ENCODE assay signal across 15 cellular contexts in the genomic region with DNA sequence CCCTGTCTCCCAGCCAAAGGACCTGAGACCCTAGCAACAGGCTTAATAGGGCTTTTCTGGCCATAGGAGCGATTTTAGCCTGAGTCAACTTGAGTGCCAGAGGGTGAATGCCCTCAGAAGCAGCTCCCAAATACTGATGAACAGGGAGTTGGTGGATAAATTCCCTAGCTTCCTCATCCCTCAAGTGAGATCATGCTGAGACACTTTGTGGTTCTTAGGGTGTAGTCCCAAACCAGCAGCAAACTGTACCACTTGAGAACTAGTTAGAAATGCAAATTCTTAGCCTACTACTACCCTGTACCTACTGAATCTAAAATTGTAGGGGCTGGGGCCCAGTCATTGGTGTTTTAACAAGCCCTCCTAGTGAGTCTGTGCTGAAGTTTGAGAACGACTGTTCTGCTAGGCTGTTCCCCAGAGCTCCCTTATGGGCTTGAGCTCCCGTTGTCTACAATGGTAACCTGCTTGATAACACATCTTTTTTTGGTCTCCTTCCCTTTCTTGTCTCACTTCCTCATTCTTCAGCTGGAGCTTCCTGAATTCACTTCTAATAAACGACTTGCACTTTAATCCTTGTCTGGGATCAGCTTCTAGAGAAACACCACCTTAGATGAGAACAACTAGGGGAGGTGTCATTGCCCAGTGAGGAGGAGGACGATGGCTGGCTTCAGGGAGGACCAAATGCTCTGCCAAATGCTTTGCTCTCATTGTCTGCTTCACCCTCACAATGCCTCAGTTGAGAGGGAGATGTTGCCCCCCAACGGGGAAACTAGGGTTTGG. TPM values are rescaled to one million over a fixed set of nuclear protein-coding genes. Genes with fewer than 3 reads are reported as not detected.
DNase-seq lines count a peak whose midpoint lies in the region; ATAC-seq and TF ChIP-seq lines count a peak whose summit lies in the region.
"Had no signal": no experiment of that assay in that cellular context is flagged by ENCODE, and none has a peak within 500 bp of the region (broad histone marks: within the 10 kb centered on the region; RNA-seq: fewer than 3 reads in every experiment).

No MANE protein-coding gene starts in this region.

- POLR2A ChIA-PET in activated B cell treated with CpG ODN at 0.5 μM for 24 hours (lab: Charles Lee), result interaction anchor here (0.6 to 3.5 kb wide), 10 partner anchors 9 to 1234 kb away, joined by 3 to 34 read pairs (median 5); a partner anchor contains a TSS

- H3K23ac ChIP-seq in H9 (ENCODE audit: insufficient read length, low read depth, low read length), result no peak overlapping the region

- H2BK5ac ChIP-seq in H9 (ENCODE audit: insufficient read length, low read length), result no peak overlapping the region

- no peak overlapping the region for H3K14ac ChIP-seq in H9 (ENCODE audit: insufficient read depth, low read length)

- intact Hi-C loops in activated B cell treated with CpG ODN at 0.5 μM for 24 hours (cut with micrococcal nuclease), result loop anchor here (5.0 to 10.0 kb wide), 2 partner anchors 316 to 509 kb away; no protein-coding TSS in a partner anchor
- intact Hi-C loops in sigmoid colon (cut with DNase I), result loop anchor here (5.0 to 10.0 kb wide), 3 partner anchors 334 to 666 kb away; no protein-coding TSS in a partner anchor

- no peak for TF ChIP-seq CTCF in activated B cell treated with CpG ODN at 0.5 μM for 24 hours (IDR thresholded peaks at IDR 0.05)
- TF ChIP-seq CTCF in sigmoid colon (IDR thresholded peaks at IDR 0.05), result no peak
- no peak for TF ChIP-seq CTCF in H9 (conservative IDR thresholded peaks at IDR 0.05)

- no peak overlapping the region for H2BK120ac ChIP-seq in H9 (ENCODE audit: low read depth, low read length, poor library complexity, severe bottlenecking)

- H3K27ac ChIP-seq in sigmoid colon (peak overlapping the region in 3 of 4 donors; percentile 82 to 88 (median 87)), H9 (ENCODE audit: insufficient read length, low read depth, low read length) (no peak overlapping the region)

- peak; percentile 73 for DNase-seq in CD1c-positive myeloid dendritic cell (ENCODE audit: extremely low spot score)
- DNase-seq in MV-4-11 (lab: John Stamatoyannopoulos, UW), result peak; percentile 90
- DNase-seq in activated B cell treated with CpG ODN at 0.5 μM for 24 hours, result no peak
- DNase-seq in sigmoid colon, result no peak
- DNase-seq in H9, result no peak
- no peak for DNase-seq in GM19240 (ENCODE audit: insufficient read length, low spot score)
- DNase-seq: activated CD8-positive, alpha-beta memory T cell treated with anti-CD3 and anti-CD28 coated beads, Interleukin-2, amount 50 U/mL, for 48 hours; CD4-positive, alpha-beta memory T cell; effector memory CD4-positive, alpha-beta T cell; left ventricle myocardium superior; NCI-H1092; NCI-H748 treated with DMSO at 0.1 percent for 48 hours; stimulated activated CD4-positive, alpha-beta T cell treated with anti-CD3 and anti-CD28 coated beads, Interleukin-4, amount 100 ng/mL, for 24 hours had no signal

- H3K4me3 ChIP-seq in sigmoid colon, result no peak overlapping the region

- H2BK12ac ChIP-seq in H9 (ENCODE audit: insufficient read length, low read depth, low read length), result no peak overlapping the region

- H2BK20ac ChIP-seq in H9 (ENCODE audit: low read depth, low read length, poor library complexity, severe bottlenecking), result no peak overlapping the region

- H4K8ac ChIP-seq in H9 (replicated peaks; ENCODE audit: insufficient read length, low read depth, low read length), result no peak overlapping the region

- no peaks in the 10 kb centered on the region for H3K36me3 ChIP-seq in sigmoid colon

- no peaks in the 10 kb centered on the region for H3K9me3 ChIP-seq in sigmoid colon
- H3K9me3 ChIP-seq in H9 (ENCODE audit: control insufficient read depth, low read depth, low read length), result no peaks in the 10 kb centered on the region

- no peak overlapping the region for H2BK15ac ChIP-seq in H9 (ENCODE audit: low read depth, low read length)

- H3K4me1 Mint-ChIP-seq in activated B cell treated with CpG ODN at 0.5 μM for 24 hours (peaks cover 40% of the 10 kb centered on the region), H9 (peaks cover 4 to 5% of the 10 kb centered on the region in 2 experiments)

- no peak overlapping the region for H2AK5ac ChIP-seq in H9 (ENCODE audit: insufficient read length, low read length)

- CTCF ChIA-PET in activated B cell treated with CpG ODN at 0.5 μM for 24 hours (lab: Charles Lee), result interaction anchor here (0.8 to 5.5 kb wide), 10 partner anchors 10 to 959 kb away, joined by 3 to 41 read pairs (median 3); a partner anchor contains a TSS

- H3K4me1 ChIP-seq in sigmoid colon, result peaks cover 0 to 10% (median 8%) of the 10 kb centered on the region in 4 donors
- no peaks in the 10 kb centered on the region for H3K4me1 ChIP-seq in H9 (ENCODE audit: insufficient read depth, low read length)

- H3K4me3 Mint-ChIP-seq in activated B cell treated with CpG ODN at 0.5 μM for 24 hours (peak overlapping the region; percentile 24), H9 (no peak overlapping the region; a peak in 1 of 5 replicates)

- H3K27me3 ChIP-seq in sigmoid colon (no peaks in the 10 kb centered on the region), H9 (ENCODE audit: insufficient read depth, low read length) (no peaks in the 10 kb centered on the region)

- no peak overlapping the region for H3K18ac ChIP-seq in H9 (ENCODE audit: insufficient read length, low read depth, low read length)

- no peak overlapping the region for H3K4me2 ChIP-seq in H9 (ENCODE audit: insufficient read depth, insufficient read length, low read length)

- no peak for TF ChIP-seq POLR2A in sigmoid colon (IDR thresholded peaks at IDR 0.05)

- H3K79me2 ChIP-seq in H9 (ENCODE audit: insufficient read depth, low read length), result no peaks in the 10 kb centered on the region

- WGBS in sigmoid colon, 2 donors, result 33 to 43% methylated on average over 6 of the region's 6 CpGs
- WGBS in H9 (ENCODE audit: extremely low coverage, insufficient read length, low lambda C conversion rate), result no CpG with 5 or more reads among the region's 6 CpGs

- H3K27me3 Mint-ChIP-seq in activated B cell treated with CpG ODN at 0.5 μM for 24 hours (no peaks in the 10 kb centered on the region), H9 (ENCODE audit: low read depth) (peaks cover 18% of the 10 kb centered on the region)

- H3K27ac Mint-ChIP-seq in activated B cell treated with CpG ODN at 0.5 μM for 24 hours (peak overlapping the region; percentile 67), H9 (no peak overlapping the region)

- H3K9me3 Mint-ChIP-seq in activated B cell treated with CpG ODN at 0.5 μM for 24 hours (no peaks in the 10 kb centered on the region), H9 (no peaks in the 10 kb centered on the region; a peak in 1 of 5 replicates)
- H3K9me3 Mint-ChIP-seq: CD4-positive, alpha-beta memory T cell had no signal

- no peaks in the 10 kb centered on the region for H3K23me2 ChIP-seq in H9 (ENCODE audit: insufficient read length, low read depth, low read length, poor library complexity, severe bottlenecking)

- TF ChIP-seq EP300 in sigmoid colon (IDR thresholded peaks at IDR 0.05), result no peak

- H3K4ac ChIP-seq in H9 (ENCODE audit: low read depth, low read length), result no peak overlapping the region

- no peak overlapping the region for H4K91ac ChIP-seq in H9 (ENCODE audit: insufficient read length, low read depth, low read length)

- peak; percentile 20 for ATAC-seq in activated B cell treated with CpG ODN at 0.5 μM for 24 hours (ENCODE audit: low read depth)
- ATAC-seq in GM18519 (IDR thresholded peaks at IDR 0.05; ENCODE audit: low FRiP score, unreplicated experiment), result no peak
- no peak for ATAC-seq in GM18873 (IDR thresholded peaks at IDR 0.05; ENCODE audit: low FRiP score, unreplicated experiment)

- H3K9ac ChIP-seq in H9 (ENCODE audit: extremely low read depth, insufficient read length, low read length), result no peak overlapping the region

- no peak overlapping the region for H3K56ac ChIP-seq in H9 (ENCODE audit: insufficient read length, low read depth, low read length)

- H3T11ph ChIP-seq in H9 (ENCODE audit: low read length), result no peak overlapping the region

- no peaks in the 10 kb centered on the region for H4K20me1 ChIP-seq in H9 (ENCODE audit: control insufficient read depth, insufficient read depth, insufficient read length)

- no peak overlapping the region for H4K5ac ChIP-seq in H9 (ENCODE audit: insufficient read length, low read depth, low read length)

- no peaks in the 10 kb centered on the region for H3K79me1 ChIP-seq in H9 (ENCODE audit: insufficient read depth, low read depth, low read length, poor library complexity, severe bottlenecking)

- no peaks in the 10 kb centered on the region for H3K36me3 Mint-ChIP-seq in activated B cell treated with CpG ODN at 0.5 μM for 24 hours (ENCODE audit: low read depth)
- H3K36me3 Mint-ChIP-seq in H9 (ENCODE audit: insufficient read depth in 1 of 3, low read depth in 3 of 3), result no peaks in the 10 kb centered on the region
- H3K36me3 Mint-ChIP-seq: CD4-positive, alpha-beta memory T cell had no signal

- no peak overlapping the region for H2AFZ ChIP-seq in H9 (ENCODE audit: low read length)

RNA-seq across cellular contexts. Expression of a gene that starts 18.2 kb away (rescaled TPM):
- 0.17 and 0.29 TPM in 2 replicates for total RNA-seq in activated B cell treated with CpG ODN at 0.5 μM for 24 hours
- 1 to 10 TPM; 3.0 to 7.2 (median 3.7) TPM for total RNA-seq in sigmoid colon
- 1 to 10 TPM; 1.5 to 2.1 (median 1.8) TPM for polyA plus RNA-seq in sigmoid colon
- 1.1 and 2.1 TPM in 2 replicates for total RNA-seq in H9 (2021)

RNA-seq across cellular contexts. Expression of a gene that starts 59.5 kb away (rescaled TPM):
- total RNA-seq in activated B cell treated with CpG ODN at 0.5 μM for 24 hours, result 3.1 and 4.3 TPM in 2 replicates
- 1 to 10 TPM; 2.9 to 6.2 (median 4.7) TPM for total RNA-seq in sigmoid colon
- polyA plus RNA-seq in sigmoid colon, result 1 to 10 TPM; 2.3 to 5.0 (median 3.6) TPM
- total RNA-seq in H9 (2021), result 9.2 and 10.2 TPM in 2 replicates

Comparison
In these comparisons a context has a peak if more than half of its experiments do, and no peak if none do; other contexts are left out.
1. DNase-seq: peak in CD1c-positive myeloid dendritic cell (single experiment) and MV-4-11 (single experiment); none in activated B cell treated with CpG ODN at 0.5 μM for 24 hours (single experiment), sigmoid colon (single experiment), H9 (single experiment) and GM19240 (single experiment).